In the genomic region with DNA sequence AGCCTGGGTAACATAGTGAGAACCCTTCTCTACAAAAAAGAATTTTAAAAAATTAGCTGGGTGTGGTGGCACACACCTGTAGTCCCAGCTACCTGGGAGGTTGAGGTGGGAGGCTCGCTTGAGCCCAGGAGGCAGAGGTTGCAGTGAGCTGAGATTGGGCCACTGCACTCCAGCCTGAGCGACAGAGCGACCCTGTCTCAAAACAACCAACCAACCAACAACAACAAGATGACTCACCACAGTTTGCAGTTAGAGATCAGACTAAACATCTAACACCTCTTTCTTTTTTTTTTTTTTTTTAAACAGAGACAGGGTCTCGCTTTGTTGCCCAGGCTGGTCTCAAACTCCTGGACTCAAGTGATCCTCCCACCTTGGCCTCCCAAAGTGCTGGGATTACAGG, we compare ENCODE assay signal across 2 cellular contexts. TPM values are rescaled to one million over a fixed set of nuclear protein-coding genes. Genes with fewer than 3 reads are reported as not detected.
"Had no signal": no experiment of that assay in that cellular context is flagged by ENCODE, and none has a peak within 500 bp of the region (broad histone marks: within the 10 kb centered on the region; RNA-seq: fewer than 3 reads in every experiment).

No MANE protein-coding gene starts in this region.

RNA-seq across cellular contexts. Expression of a gene that starts 20.4 kb away (rescaled TPM):
- total RNA-seq: OCI-LY7, Right ventricle myocardium inferior had no signal
